In the genomic region with DNA sequence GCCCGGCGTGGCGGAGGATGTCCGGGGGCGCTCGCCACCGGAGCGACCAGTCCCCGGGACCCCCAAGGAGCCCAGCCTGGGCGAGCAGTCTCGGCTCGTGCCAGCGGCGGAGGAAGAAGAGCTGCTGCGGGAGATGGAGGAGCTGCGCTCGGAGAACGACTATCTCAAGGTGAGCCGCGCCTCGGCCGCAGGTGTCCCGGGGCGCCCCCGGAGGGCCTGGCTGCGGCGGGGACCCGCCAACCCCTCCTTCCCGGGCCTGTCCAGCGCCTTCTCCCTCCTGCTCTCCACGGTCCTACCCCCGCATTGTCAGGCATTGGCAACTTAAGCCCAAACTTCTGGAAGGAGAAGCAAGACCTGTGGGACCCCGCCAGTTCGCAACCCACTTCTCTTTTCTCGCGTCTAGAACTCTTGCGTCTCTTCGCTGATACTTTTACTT, we compare ENCODE assay signal across 8 cellular contexts. TPM values are rescaled to one million over a fixed set of nuclear protein-coding genes. Genes with fewer than 3 reads are reported as not detected.
DNase-seq lines count a peak whose midpoint lies in the region; ATAC-seq and TF ChIP-seq lines count a peak whose summit lies in the region.

No MANE protein-coding gene starts in this region.

- peaks cover 60% of the 10 kb centered on the region for H3K27me3 Mint-ChIP-seq in activated T-cell treated with anti-CD3 and anti-CD28 coated beads, Interleukin-2, amount 50 U/mL, for 24 hours

- peak overlapping the region; percentile 73 for H3K4me3 ChIP-seq in hepatocyte

- peak overlapping the region; percentile 50 for H3K27ac ChIP-seq in hepatocyte

- peak; percentile 12 for DNase-seq in stimulated activated CD4-positive, alpha-beta T cell treated with anti-CD3 and anti-CD28 coated beads, Interleukin-12 subunit alpha, Interleukin-12 subunit beta, amount 100 ng/mL, for 4 hours
- no peak for DNase-seq in stimulated activated CD4-positive, alpha-beta T cell treated with anti-CD3 and anti-CD28 coated beads, Interleukin-1b, Interleukin-23, amount 100 ng/mL, for 48 hours
- peak; percentile 45 for DNase-seq in activated T-cell treated with anti-CD3 and anti-CD28 coated beads, Interleukin-2, amount 50 U/mL, for 24 hours
- DNase-seq in hepatocyte (ENCODE audit: low spot score) (no peak), Ammon's horn (ENCODE audit: low spot score) (no peak), islet precursor cell (no peak)
- no peak for DNase-seq in stimulated activated effector memory CD8-positive, alpha-beta T cell treated with anti-CD3 and anti-CD28 coated beads, Interleukin-12 subunit alpha, Interleukin-12 subunit beta, amount 100 ng/mL, for 72 hours (ENCODE audit: low spot score in 2 of 2)

- H3K4me3 Mint-ChIP-seq in activated T-cell treated with anti-CD3 and anti-CD28 coated beads, Interleukin-2, amount 50 U/mL, for 24 hours, result peak overlapping the region; percentile 71
- peak overlapping the region; percentile 80 for H3K4me3 Mint-ChIP-seq in stimulated activated effector memory CD8-positive, alpha-beta T cell treated with anti-CD3 and anti-CD28 coated beads, Interleukin-12 subunit alpha, Interleukin-12 subunit beta, amount 100 ng/mL, for 72 hours

- H3K27ac Mint-ChIP-seq in activated T-cell treated with anti-CD3 and anti-CD28 coated beads, Interleukin-2, amount 50 U/mL, for 24 hours, result no peak overlapping the region
- H3K27ac Mint-ChIP-seq in stimulated activated effector memory CD8-positive, alpha-beta T cell treated with anti-CD3 and anti-CD28 coated beads, Interleukin-12 subunit alpha, Interleukin-12 subunit beta, amount 100 ng/mL, for 72 hours, result peak overlapping the region; percentile 70

- H3K9me2 ChIP-seq in hepatocyte (replicated peaks; ENCODE audit: insufficient read depth), result no peaks in the 10 kb centered on the region

- no peaks in the 10 kb centered on the region for H3K36me3 ChIP-seq in hepatocyte (replicated peaks; ENCODE audit: insufficient read depth, low read depth)

- H3K9me3 Mint-ChIP-seq in activated T-cell treated with anti-CD3 and anti-CD28 coated beads, Interleukin-2, amount 50 U/mL, for 24 hours, result no peaks in the 10 kb centered on the region
- H3K9me3 Mint-ChIP-seq in stimulated activated effector memory CD8-positive, alpha-beta T cell treated with anti-CD3 and anti-CD28 coated beads, Interleukin-12 subunit alpha, Interleukin-12 subunit beta, amount 100 ng/mL, for 72 hours, result no peaks in the 10 kb centered on the region

- peak overlapping the region; percentile 98 for H3K4me2 ChIP-seq in hepatocyte

- no peak for ATAC-seq in stimulated activated effector memory CD8-positive, alpha-beta T cell treated with anti-CD3 and anti-CD28 coated beads, Interleukin-12 subunit alpha, Interleukin-12 subunit beta, amount 100 ng/mL, for 72 hours
- no peak for ATAC-seq in GM18511 (IDR thresholded peaks at IDR 0.05; ENCODE audit: unreplicated experiment)

- H4K20me1 ChIP-seq in hepatocyte (ENCODE audit: insufficient read depth, poor library complexity, severe bottlenecking), result peaks cover 10% of the 10 kb centered on the region

- TF ChIP-seq CTCF in hepatocyte (IDR thresholded peaks at IDR 0.05; ENCODE audit: poor library complexity), result no peak

- WGBS in hepatocyte (ENCODE audit: low lambda C conversion rate, missing lambda C conversion rate), result 2% methylated on average over 33 of the region's 38 CpGs

- peaks cover 33% of the 10 kb centered on the region for H3K79me2 ChIP-seq in hepatocyte

- peaks cover 2% of the 10 kb centered on the region for H3K36me3 Mint-ChIP-seq in activated T-cell treated with anti-CD3 and anti-CD28 coated beads, Interleukin-2, amount 50 U/mL, for 24 hours (ENCODE audit: low read depth)
- H3K36me3 Mint-ChIP-seq in stimulated activated effector memory CD8-positive, alpha-beta T cell treated with anti-CD3 and anti-CD28 coated beads, Interleukin-12 subunit alpha, Interleukin-12 subunit beta, amount 100 ng/mL, for 72 hours, result peaks cover 11% of the 10 kb centered on the region

- no peaks in the 10 kb centered on the region for H3K27me3 ChIP-seq in hepatocyte

- H2AFZ ChIP-seq in hepatocyte, result peak overlapping the region; percentile 33

- no peaks in the 10 kb centered on the region for H3K9me3 ChIP-seq in hepatocyte (ENCODE audit: low read depth)

- peaks cover 19% of the 10 kb centered on the region for H3K4me1 Mint-ChIP-seq in activated T-cell treated with anti-CD3 and anti-CD28 coated beads, Interleukin-2, amount 50 U/mL, for 24 hours (ENCODE audit: low read depth)
- H3K4me1 Mint-ChIP-seq in stimulated activated effector memory CD8-positive, alpha-beta T cell treated with anti-CD3 and anti-CD28 coated beads, Interleukin-12 subunit alpha, Interleukin-12 subunit beta, amount 100 ng/mL, for 72 hours, result peaks cover 18% of the 10 kb centered on the region

- peaks cover 21% of the 10 kb centered on the region for H3K4me1 ChIP-seq in hepatocyte (ENCODE audit: insufficient read depth)

RNA-seq across cellular contexts. Expression of a gene that starts 1.2 kb away (rescaled TPM):
- total RNA-seq in hepatocyte, result 16.5 and 19.7 TPM in 2 replicates
- polyA plus RNA-seq in hepatocyte, result 10.6 and 13.0 TPM in 2 replicates

Comparison
In these comparisons a context has a peak if more than half of its experiments do, and no peak if none do; other contexts are left out.
1. DNase-seq: peak in stimulated activated CD4-positive, alpha-beta T cell treated with anti-CD3 and anti-CD28 coated beads, Interleukin-12 subunit alpha, Interleukin-12 subunit beta, amount 100 ng/mL, for 4 hours (single experiment) and activated T-cell treated with anti-CD3 and anti-CD28 coated beads, Interleukin-2, amount 50 U/mL, for 24 hours (single experiment); none in stimulated activated CD4-positive, alpha-beta T cell treated with anti-CD3 and anti-CD28 coated beads, Interleukin-1b, Interleukin-23, amount 100 ng/mL, for 48 hours (single experiment), hepatocyte (single experiment), stimulated activated effector memory CD8-positive, alpha-beta T cell treated with anti-CD3 and anti-CD28 coated beads, Interleukin-12 subunit alpha, Interleukin-12 subunit beta, amount 100 ng/mL, for 72 hours (0 of 2), Ammon's horn (single experiment) and islet precursor cell (single experiment).